In the genomic region with DNA sequence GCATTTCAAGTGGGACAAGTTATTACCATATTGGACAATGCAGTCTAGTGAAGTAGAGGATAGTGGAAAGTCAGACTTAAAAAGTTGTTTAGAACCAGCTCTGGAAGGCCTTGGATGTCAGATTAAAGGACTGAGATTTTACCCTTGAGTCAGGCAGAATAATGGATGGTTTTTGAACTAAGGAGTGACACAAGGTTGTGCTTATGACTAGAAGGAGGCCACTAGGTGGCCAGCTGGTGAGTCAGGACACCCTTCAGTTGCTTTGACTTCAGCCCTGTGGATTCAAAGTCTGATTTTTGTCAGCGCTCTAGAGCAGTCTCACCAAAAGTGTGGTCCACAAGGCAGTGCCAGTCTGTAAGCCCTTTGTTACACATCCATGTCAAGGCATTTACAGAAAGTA, we compare ENCODE assay signal across 8 cellular contexts. TPM values are rescaled to one million over a fixed set of nuclear protein-coding genes. Genes with fewer than 3 reads are reported as not detected.
A peak's percentile ranks its signal among the peaks of the same experiment; 100 is the strongest.
DNase-seq lines count a peak whose midpoint lies in the region; ATAC-seq and TF ChIP-seq lines count a peak whose summit lies in the region.

No MANE protein-coding gene starts in this region.

- no peak overlapping the region for H3K4me3 Mint-ChIP-seq in activated naive CD4-positive, alpha-beta T cell treated with anti-CD3 and anti-CD28 coated beads for 36 hours

- no peaks in the 10 kb centered on the region for H3K27me3 Mint-ChIP-seq in activated naive CD4-positive, alpha-beta T cell treated with anti-CD3 and anti-CD28 coated beads for 36 hours (ENCODE audit: low read depth)

- DNase-seq in activated CD4-positive, alpha-beta T cell treated with anti-CD3 and anti-CD28 coated beads for 48 hours: peak; percentile 50
- DNase-seq in activated CD4-positive, alpha-beta T cell treated with anti-CD3 and anti-CD28 coated beads, Interleukin-2, amount 50 U/mL, for 4 hours: no peak
- peak; percentile 31 for DNase-seq in activated naive CD4-positive, alpha-beta T cell treated with anti-CD3 and anti-CD28 coated beads for 36 hours
- DNase-seq in lung microvascular endothelial cell (ENCODE audit: low read depth in 2 of 2) (peak; percentile 32 to 66), heart left ventricle (no peak), NCI-H345 treated with DMSO at 0.1 percent for 48 hours (lab: John Stamatoyannopoulos, UW; ENCODE audit: unreplicated experiment) (no peak)

- intact Hi-C loops in activated naive CD4-positive, alpha-beta T cell treated with anti-CD3 and anti-CD28 coated beads for 36 hours (cut with micrococcal nuclease): no loop called here
- intact Hi-C loops in heart left ventricle (cut with DNase I): loop anchor here in 2 of 10 donors (5.0 to 10.0 kb wide), 2 partner anchors 63 to 546 kb away; a partner anchor contains a TSS

- no peak overlapping the region for H3K4me3 ChIP-seq in heart left ventricle

- peaks cover 0 to 66% (median 14%) of the 10 kb centered on the region in 9 donors for H3K36me3 ChIP-seq in heart left ventricle

- 80 to 91% (median 87%) methylated on average over 1 of the region's 1 CpG for WGBS in heart left ventricle, 4 donors

- TF ChIP-seq CTCF in LNCAP (IDR thresholded peaks at IDR 0.05) (peak; percentile 39; the same call in 1 of the 2 replicates), heart left ventricle (IDR thresholded peaks at IDR 0.05) (peak in 3 of 12 donors; percentile 7 to 14 (median 9))

- no peak for TF ChIP-seq POLR2A in heart left ventricle (IDR thresholded peaks at IDR 0.05)

- peaks cover 66% of the 10 kb centered on the region for H3K36me3 Mint-ChIP-seq in activated naive CD4-positive, alpha-beta T cell treated with anti-CD3 and anti-CD28 coated beads for 36 hours (ENCODE audit: low read depth)

- no peaks in the 10 kb centered on the region for H3K9me3 ChIP-seq in heart left ventricle

- CTCF ChIA-PET in activated naive CD4-positive, alpha-beta T cell treated with anti-CD3 and anti-CD28 coated beads for 36 hours (lab: Charles Lee): no interaction called here

- no peak overlapping the region for H3K27ac ChIP-seq in heart left ventricle

- H3K9me3 Mint-ChIP-seq in activated naive CD4-positive, alpha-beta T cell treated with anti-CD3 and anti-CD28 coated beads for 36 hours: no peaks in the 10 kb centered on the region

- H3K4me1 ChIP-seq in heart left ventricle: peaks cover 0 to 32% (median 16%) of the 10 kb centered on the region in 12 donors

- H3K4me1 Mint-ChIP-seq in activated naive CD4-positive, alpha-beta T cell treated with anti-CD3 and anti-CD28 coated beads for 36 hours (ENCODE audit: low read depth): peaks cover 47% of the 10 kb centered on the region

- no peak overlapping the region for H3K27ac Mint-ChIP-seq in activated naive CD4-positive, alpha-beta T cell treated with anti-CD3 and anti-CD28 coated beads for 36 hours

- ATAC-seq in GM21390 (IDR thresholded peaks at IDR 0.05; ENCODE audit: unreplicated experiment) (no peak), heart left ventricle (no peak)

- no peaks in the 10 kb centered on the region for H3K27me3 ChIP-seq in heart left ventricle

RNA-seq across cellular contexts. Expression of a gene that starts 3.8 kb away (rescaled TPM):
- total RNA-seq in activated naive CD4-positive, alpha-beta T cell treated with anti-CD3 and anti-CD28 coated beads for 36 hours: 10 to 100 TPM; 48.2 to 53.5 TPM
- total RNA-seq in lung microvascular endothelial cell: 65.6 and 69.6 TPM in 2 replicates
- total RNA-seq in heart left ventricle: 10 to 100 TPM in 3 of 9 donors, 1 to 10 TPM in 6; 7.0 to 14.2 (median 9.6) TPM
- 1 to 10 TPM; 3.6 to 9.8 TPM for polyA plus RNA-seq in heart left ventricle

Comparison
In these comparisons a context has a peak if more than half of its experiments do, and no peak if none do; other contexts are left out.
1. DNase-seq: peak in activated CD4-positive, alpha-beta T cell treated with anti-CD3 and anti-CD28 coated beads for 48 hours (single experiment), activated naive CD4-positive, alpha-beta T cell treated with anti-CD3 and anti-CD28 coated beads for 36 hours (single experiment) and lung microvascular endothelial cell (2 of 2); none in activated CD4-positive, alpha-beta T cell treated with anti-CD3 and anti-CD28 coated beads, Interleukin-2, amount 50 U/mL, for 4 hours (0 of 2), heart left ventricle (0 of 5) and NCI-H345 treated with DMSO at 0.1 percent for 48 hours (single experiment).